In genomic region chr1:231094421-231094820, GRCh38 we compare ENCODE assay signal across 30 cellular contexts.
"Had no signal": no experiment of that assay in that cellular context is flagged by ENCODE, and none has a peak within 500 bp of the region (broad histone marks: within the 10 kb centered on the region; RNA-seq: fewer than 3 reads in every experiment).

No MANE protein-coding gene starts in this region.

- FAIRE-seq: colon had no signal

- H3K27me3 ChIP-seq: body of pancreas, foreskin keratinocyte, hepatocyte had no signal

- H3K4me3 Mint-ChIP-seq: activated B cell treated with CpG ODN at 0.5 μM for 24 hours; activated CD8-positive, alpha-beta T cell treated with anti-CD3 and anti-CD28 coated beads for 36 hours; activated naive CD4-positive, alpha-beta T cell treated with anti-CD3 and anti-CD28 coated beads, Interleukin-2, amount 10 ng/mL, durations not matched to agents 7 days and 5 days; activated naive CD8-positive, alpha-beta T cell treated with anti-CD3 and anti-CD28 coated beads, Interleukin-2, amount 10 ng/mL, durations not matched to agents 7 days and 5 days; activated T-cell treated with anti-CD3 and anti-CD28 coated beads, Interleukin-2, amount 50 U/mL, for 4 hours; activated T-helper 1 cell treated with anti-CD3 and anti-CD28 coated beads, Interleukin-12 subunit alpha, Interleukin-12 subunit beta, Interleukin-2, Interleukin-4 antibody, amounts not matched to agents 30 ng/mL and 10 ng/mL and 1 ng/mL, durations not matched to agents 14 hours and 24 hours and 36 hours; T-cell; T-helper 1 cell treated with Interleukin-12 subunit alpha and Interleukin-12 subunit beta and Interleukin-4 antibody, amounts not matched to agents 30 μg/mL and 1 μg/mL, for 36 hours had no signal

- ATAC-seq: activated CD4-positive, CD25-positive, alpha-beta regulatory T cell treated with anti-CD3 and anti-CD28 coated beads, Interleukin-2, amount 50 U/mL, for 24 hours; activated CD8-positive, alpha-beta T cell treated with anti-CD3 and anti-CD28 coated beads for 36 hours; activated naive CD4-positive, alpha-beta T cell treated with anti-CD3 and anti-CD28 coated beads, Interleukin-2, amount 50 U/mL, for 72 hours; activated T-cell treated with anti-CD3 and anti-CD28 coated beads, Interleukin-2, amount 50 U/mL, for 4 hours; body of pancreas; foreskin keratinocyte; gastroesophageal sphincter; heart right ventricle; T-cell had no signal

- H3K27ac ChIP-seq: body of pancreas, esophagus muscularis mucosa, foreskin keratinocyte, gastroesophageal sphincter, heart right ventricle, hepatocyte, WERI-Rb-1 had no signal

- H3K79me2 ChIP-seq: hepatocyte had no signal

- H3K4me1 ChIP-seq: body of pancreas, foreskin keratinocyte had no signal

- H3K4me1 Mint-ChIP-seq: activated B cell treated with CpG ODN at 0.5 μM for 24 hours; activated naive CD4-positive, alpha-beta T cell treated with anti-CD3 and anti-CD28 coated beads, Interleukin-2, amount 10 ng/mL, durations not matched to agents 7 days and 5 days; activated naive CD8-positive, alpha-beta T cell treated with anti-CD3 and anti-CD28 coated beads, Interleukin-2, amount 10 ng/mL, durations not matched to agents 7 days and 5 days; T-cell had no signal

- H3K9me3 Mint-ChIP-seq: activated B cell treated with CpG ODN at 0.5 μM for 24 hours; activated CD8-positive, alpha-beta T cell treated with anti-CD3 and anti-CD28 coated beads for 36 hours; activated naive CD4-positive, alpha-beta T cell treated with anti-CD3 and anti-CD28 coated beads, Interleukin-2, amount 10 ng/mL, durations not matched to agents 7 days and 5 days; activated naive CD4-positive, alpha-beta T cell treated with anti-CD3 and anti-CD28 coated beads, Interleukin-2, amount 50 U/mL, for 72 hours; activated naive CD8-positive, alpha-beta T cell treated with anti-CD3 and anti-CD28 coated beads, Interleukin-2, amount 10 ng/mL, durations not matched to agents 7 days and 5 days; activated T-cell treated with anti-CD3 and anti-CD28 coated beads, Interleukin-2, amount 50 U/mL, for 4 hours; activated T-helper 1 cell treated with anti-CD3 and anti-CD28 coated beads, Interleukin-12 subunit alpha, Interleukin-12 subunit beta, Interleukin-2, Interleukin-4 antibody, amounts not matched to agents 30 ng/mL and 10 ng/mL and 1 ng/mL, durations not matched to agents 14 hours and 24 hours and 36 hours; activated T-helper 2 cell treated with anti-CD3 and anti-CD28 coated beads, Interferon-gamma antibody, Interleukin-2, Interleukin-4, amounts not matched to agents 10 μg/mL and 5 μg/mL and 100 μg/mL, durations not matched to agents 14 hours and 24 hours and 36 hours; T-cell; T-helper 1 cell treated with Interleukin-12 subunit alpha and Interleukin-12 subunit beta and Interleukin-4 antibody, amounts not matched to agents 30 μg/mL and 1 μg/mL, for 36 hours had no signal

- H3K27ac Mint-ChIP-seq: activated B cell treated with CpG ODN at 0.5 μM for 24 hours; activated CD8-positive, alpha-beta T cell treated with anti-CD3 and anti-CD28 coated beads for 36 hours; activated naive CD4-positive, alpha-beta T cell treated with anti-CD3 and anti-CD28 coated beads, Interleukin-2, amount 10 ng/mL, durations not matched to agents 7 days and 5 days; activated naive CD4-positive, alpha-beta T cell treated with anti-CD3 and anti-CD28 coated beads, Interleukin-2, amount 50 U/mL, for 72 hours; activated naive CD8-positive, alpha-beta T cell treated with anti-CD3 and anti-CD28 coated beads, Interleukin-2, amount 10 ng/mL, durations not matched to agents 7 days and 5 days; activated T-helper 1 cell treated with anti-CD3 and anti-CD28 coated beads, Interleukin-12 subunit alpha, Interleukin-12 subunit beta, Interleukin-2, Interleukin-4 antibody, amounts not matched to agents 30 ng/mL and 10 ng/mL and 1 ng/mL, durations not matched to agents 14 hours and 24 hours and 36 hours; activated T-helper 2 cell treated with anti-CD3 and anti-CD28 coated beads, Interferon-gamma antibody, Interleukin-2, Interleukin-4, amounts not matched to agents 10 μg/mL and 5 μg/mL and 100 μg/mL, durations not matched to agents 14 hours and 24 hours and 36 hours; T-cell; T-helper 1 cell treated with Interleukin-12 subunit alpha and Interleukin-12 subunit beta and Interleukin-4 antibody, amounts not matched to agents 30 μg/mL and 1 μg/mL, for 36 hours had no signal

- H3K36me3 ChIP-seq: esophagus muscularis mucosa, gastroesophageal sphincter, heart right ventricle, WERI-Rb-1 had no signal

- DNase-seq: activated B cell treated with CpG ODN at 0.5 μM for 24 hours; activated CD4-positive, alpha-beta T cell treated with anti-CD3 and anti-CD28 coated beads for 48 hours; activated CD4-positive, alpha-beta T cell treated with anti-CD3 and anti-CD28 coated beads, Interleukin-2, amount 50 U/mL, for 1 hour; activated CD4-positive, alpha-beta T cell treated with anti-CD3 and anti-CD28 coated beads, Interleukin-2, amount 50 U/mL, for 48 hours; activated CD8-positive, alpha-beta memory T cell treated with anti-CD3 and anti-CD28 coated beads for 24 hours; activated CD8-positive, alpha-beta T cell treated with anti-CD3 and anti-CD28 coated beads for 36 hours; activated effector memory CD4-positive, alpha-beta T cell treated with anti-CD3 and anti-CD28 coated beads, Interleukin-2, amount 50 U/mL, for 16 hours; activated naive CD4-positive, alpha-beta T cell; activated naive CD4-positive, alpha-beta T cell treated with anti-CD3 and anti-CD28 coated beads, Interleukin-2, amount 10 ng/mL, durations not matched to agents 7 days and 5 days; activated naive CD8-positive, alpha-beta T cell treated with anti-CD3 and anti-CD28 coated beads, Interleukin-2, amount 10 ng/mL, durations not matched to agents 7 days and 5 days; activated T-cell treated with anti-CD3 and anti-CD28 coated beads, Interleukin-2, amount 50 U/mL, for 4 hours; body of pancreas; cortex of kidney; dermis blood vessel endothelial cell; effector CD8-positive, alpha-beta T cell; erythroblast; foreskin keratinocyte; heart right ventricle; T-cell; T1000; WERI-Rb-1 had no signal

- H3K9me3 ChIP-seq: body of pancreas, esophagus muscularis mucosa, gastroesophageal sphincter, heart right ventricle had no signal

- H3K36me3 Mint-ChIP-seq: activated naive CD4-positive, alpha-beta T cell treated with anti-CD3 and anti-CD28 coated beads, Interleukin-2, amount 10 ng/mL, durations not matched to agents 7 days and 5 days; activated naive CD4-positive, alpha-beta T cell treated with anti-CD3 and anti-CD28 coated beads, Interleukin-2, amount 50 U/mL, for 72 hours; activated naive CD8-positive, alpha-beta T cell treated with anti-CD3 and anti-CD28 coated beads, Interleukin-2, amount 10 ng/mL, durations not matched to agents 7 days and 5 days; T-cell had no signal

- H3K4me2 ChIP-seq: hepatocyte had no signal

- H3K4me3 ChIP-seq: body of pancreas, esophagus muscularis mucosa, gastroesophageal sphincter, heart right ventricle, hepatocyte had no signal

- H2AFZ ChIP-seq: hepatocyte had no signal
